In genomic region chr7:106765727-106766355, GRCh38 we compare ENCODE assay signal across 11 cellular contexts.
"Had no signal": no experiment of that assay in that cellular context is flagged by ENCODE, and none has a peak within 500 bp of the region (broad histone marks: within the 10 kb centered on the region; RNA-seq: fewer than 3 reads in every experiment).

No MANE protein-coding gene starts in this region.

- DNase-seq: activated CD4-positive, alpha-beta T cell treated with anti-CD3 and anti-CD28 coated beads, Interleukin-2, amount 50 U/mL, for 4 hours; activated CD4-positive, CD25-positive, alpha-beta regulatory T cell treated with anti-CD3 and anti-CD28 coated beads, Interleukin-2, amount 50 U/mL, for 72 hours; activated T-cell treated with anti-CD3 and anti-CD28 coated beads, Interleukin-2, amount 50 U/mL, for 24 hours; cortex of kidney; effector memory CD4-positive, alpha-beta T cell; kidney; retina; T-helper 9 cell; tibial artery had no signal

- H3K27me3 ChIP-seq: tibial artery, vagina had no signal

- H3K9me3 Mint-ChIP-seq: activated T-cell treated with anti-CD3 and anti-CD28 coated beads, Interleukin-2, amount 50 U/mL, for 24 hours had no signal

- H3K27ac Mint-ChIP-seq: activated T-cell treated with anti-CD3 and anti-CD28 coated beads, Interleukin-2, amount 50 U/mL, for 24 hours had no signal

- H3K4me3 ChIP-seq: skin epidermis, tibial artery, vagina had no signal

- H3K27ac ChIP-seq: skin epidermis, vagina had no signal

- H3K4me1 ChIP-seq: vagina had no signal

- H3K9me3 ChIP-seq: tibial artery, vagina had no signal

- H3K27me3 Mint-ChIP-seq: activated T-cell treated with anti-CD3 and anti-CD28 coated beads, Interleukin-2, amount 50 U/mL, for 24 hours had no signal

- H3K4me3 Mint-ChIP-seq: activated T-cell treated with anti-CD3 and anti-CD28 coated beads, Interleukin-2, amount 50 U/mL, for 24 hours had no signal

- H3K36me3 ChIP-seq: tibial artery, vagina had no signal

- FAIRE-seq: kidney had no signal
